Comparison of ENCODE assay signal across 1 cellular context in the genomic region with DNA sequence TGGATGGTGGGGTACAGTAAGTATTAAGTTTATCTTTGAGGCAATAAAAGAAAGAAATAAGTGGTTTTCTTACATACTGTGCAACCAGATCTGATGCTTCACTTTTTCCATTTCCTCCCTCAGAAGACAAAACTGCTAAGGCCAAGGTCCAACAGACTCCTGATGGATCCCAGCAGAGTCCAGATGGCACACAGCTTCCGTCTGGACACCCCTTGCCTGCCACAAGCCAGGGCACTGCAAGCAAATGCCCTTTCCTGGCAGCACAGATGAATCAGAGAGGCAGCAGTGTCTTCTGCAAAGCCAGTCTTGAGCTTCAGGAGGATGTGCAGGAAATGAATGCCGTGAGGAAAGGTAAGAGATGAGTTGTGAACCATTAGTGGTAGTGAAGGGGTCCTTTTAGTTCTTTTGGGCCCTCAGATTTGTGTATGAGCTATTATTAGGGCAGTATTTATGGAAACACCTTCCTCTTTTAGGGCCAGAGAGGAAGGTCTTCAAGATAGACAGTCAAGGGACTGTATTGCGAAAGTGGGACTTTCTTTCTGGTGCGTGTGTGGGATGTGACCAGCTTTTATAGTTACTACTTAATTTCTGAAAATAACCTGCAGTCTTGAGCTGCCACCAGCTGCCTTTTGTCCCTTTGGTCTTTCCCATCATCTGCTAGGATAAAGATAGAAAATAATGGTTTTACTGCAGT.
TF ChIP-seq lines count a peak whose summit lies in the region.

No MANE protein-coding gene starts in this region.

TF ChIP-seq in GM12878, 131 proteins besides CTCF, POLR2A, EP300 and RAD21:
- TF ChIP-seq RAD51 (IDR thresholded peaks at IDR 0.05) (no peak), HDGF (IDR thresholded peaks at IDR 0.05) (peak; percentile 57; the same call in 1 of the 2 replicates), SRF (IDR thresholded peaks at IDR 0.05; ENCODE audit: low read depth in 2 of 2, low read length in 2 of 2) (no peak), TBL1XR1 (IDR thresholded peaks at IDR 0.05; ENCODE audit: low read depth, low read length) (peak; percentile 42; the same call in 1 of the 2 replicates), CREB1 (IDR thresholded peaks at IDR 0.05; ENCODE audit: low read depth) (0 out of 2 replicates have a peak, but pooled peaks have one; percentile 18), RUNX3 (IDR thresholded peaks at IDR 0.05; ENCODE audit: low read length) (peak; percentile 23; the same call in 1 of the 2 replicates), RELA (IDR thresholded peaks at IDR 0.05; ENCODE audit: borderline replicate concordance, partially characterized antibody) (no peak), SMAD1 (IDR thresholded peaks at IDR 0.05; ENCODE audit: low read depth, partially characterized antibody) (no peak), MEF2B (IDR thresholded peaks at IDR 0.05; ENCODE audit: partially characterized antibody, poor library complexity, severe bottlenecking) (peak; percentile 80), ZNF217 (IDR thresholded peaks at IDR 0.05) (no peak), IKZF1 (conservative IDR thresholded peaks at IDR 0.05) (peak; percentile 51), CEBPB (IDR thresholded peaks at IDR 0.05; ENCODE audit: borderline replicate concordance in 1 of 2, low read depth in 2 of 2, low read length in 2 of 2) (peak in 1 of 2 experiments; percentile 65; a peak in 1 of 4 replicates), BCL11A (IDR thresholded peaks at IDR 0.05; ENCODE audit: low read depth, low read length) (no peak), RCOR1 (conservative IDR thresholded peaks at IDR 0.05; ENCODE audit: low read depth, low read length) (no peak), IKZF2 (IDR thresholded peaks at IDR 0.05) (peak; percentile 41 to 43; a peak in 1 of 4 replicates), TAF1 (IDR thresholded peaks at IDR 0.05; ENCODE audit: borderline replicate concordance, low read depth, low read length) (no peak), KLF5 (IDR thresholded peaks at IDR 0.05; ENCODE audit: partially characterized antibody) (no peak), FOXM1 (IDR thresholded peaks at IDR 0.05; ENCODE audit: low read depth, low read length) (peak; percentile 56; the same call in 1 of the 2 replicates), TCF12 (IDR thresholded peaks at IDR 0.05; ENCODE audit: low read depth, low read length) (0 out of 2 replicates have a peak, but pooled peaks have one; percentile 32), MEF2A (IDR thresholded peaks at IDR 0.05; ENCODE audit: insufficient read depth, low read depth, low read length) (peak; percentile 92; the same call in 1 of the 2 replicates)
- TF ChIP-seq, protein P1, sequence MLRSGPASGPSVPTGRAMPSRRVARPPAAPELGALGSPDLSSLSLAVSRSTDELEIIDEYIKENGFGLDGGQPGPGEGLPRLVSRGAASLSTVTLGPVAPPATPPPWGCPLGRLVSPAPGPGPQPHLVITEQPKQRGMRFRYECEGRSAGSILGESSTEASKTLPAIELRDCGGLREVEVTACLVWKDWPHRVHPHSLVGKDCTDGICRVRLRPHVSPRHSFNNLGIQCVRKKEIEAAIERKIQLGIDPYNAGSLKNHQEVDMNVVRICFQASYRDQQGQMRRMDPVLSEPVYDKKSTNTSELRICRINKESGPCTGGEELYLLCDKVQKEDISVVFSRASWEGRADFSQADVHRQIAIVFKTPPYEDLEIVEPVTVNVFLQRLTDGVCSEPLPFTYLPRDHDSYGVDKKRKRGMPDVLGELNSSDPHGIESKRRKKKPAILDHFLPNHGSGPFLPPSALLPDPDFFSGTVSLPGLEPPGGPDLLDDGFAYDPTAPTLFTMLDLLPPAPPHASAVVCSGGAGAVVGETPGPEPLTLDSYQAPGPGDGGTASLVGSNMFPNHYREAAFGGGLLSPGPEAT (IDR thresholded peaks at IDR 0.05; ENCODE audit: low read depth): peak; percentile 37; the same call in 1 of the 2 replicates
- TF ChIP-seq, protein P2, sequence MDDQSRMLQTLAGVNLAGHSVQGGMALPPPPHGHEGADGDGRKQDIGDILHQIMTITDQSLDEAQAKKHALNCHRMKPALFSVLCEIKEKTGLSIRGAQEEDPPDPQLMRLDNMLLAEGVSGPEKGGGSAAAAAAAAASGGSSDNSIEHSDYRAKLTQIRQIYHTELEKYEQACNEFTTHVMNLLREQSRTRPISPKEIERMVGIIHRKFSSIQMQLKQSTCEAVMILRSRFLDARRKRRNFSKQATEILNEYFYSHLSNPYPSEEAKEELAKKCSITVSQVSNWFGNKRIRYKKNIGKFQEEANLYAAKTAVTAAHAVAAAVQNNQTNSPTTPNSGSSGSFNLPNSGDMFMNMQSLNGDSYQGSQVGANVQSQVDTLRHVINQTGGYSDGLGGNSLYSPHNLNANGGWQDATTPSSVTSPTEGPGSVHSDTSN (IDR thresholded peaks at IDR 0.05; ENCODE audit: insufficient replicate concordance, low read depth, low read length): no peak
- TF ChIP-seq, protein P3, sequence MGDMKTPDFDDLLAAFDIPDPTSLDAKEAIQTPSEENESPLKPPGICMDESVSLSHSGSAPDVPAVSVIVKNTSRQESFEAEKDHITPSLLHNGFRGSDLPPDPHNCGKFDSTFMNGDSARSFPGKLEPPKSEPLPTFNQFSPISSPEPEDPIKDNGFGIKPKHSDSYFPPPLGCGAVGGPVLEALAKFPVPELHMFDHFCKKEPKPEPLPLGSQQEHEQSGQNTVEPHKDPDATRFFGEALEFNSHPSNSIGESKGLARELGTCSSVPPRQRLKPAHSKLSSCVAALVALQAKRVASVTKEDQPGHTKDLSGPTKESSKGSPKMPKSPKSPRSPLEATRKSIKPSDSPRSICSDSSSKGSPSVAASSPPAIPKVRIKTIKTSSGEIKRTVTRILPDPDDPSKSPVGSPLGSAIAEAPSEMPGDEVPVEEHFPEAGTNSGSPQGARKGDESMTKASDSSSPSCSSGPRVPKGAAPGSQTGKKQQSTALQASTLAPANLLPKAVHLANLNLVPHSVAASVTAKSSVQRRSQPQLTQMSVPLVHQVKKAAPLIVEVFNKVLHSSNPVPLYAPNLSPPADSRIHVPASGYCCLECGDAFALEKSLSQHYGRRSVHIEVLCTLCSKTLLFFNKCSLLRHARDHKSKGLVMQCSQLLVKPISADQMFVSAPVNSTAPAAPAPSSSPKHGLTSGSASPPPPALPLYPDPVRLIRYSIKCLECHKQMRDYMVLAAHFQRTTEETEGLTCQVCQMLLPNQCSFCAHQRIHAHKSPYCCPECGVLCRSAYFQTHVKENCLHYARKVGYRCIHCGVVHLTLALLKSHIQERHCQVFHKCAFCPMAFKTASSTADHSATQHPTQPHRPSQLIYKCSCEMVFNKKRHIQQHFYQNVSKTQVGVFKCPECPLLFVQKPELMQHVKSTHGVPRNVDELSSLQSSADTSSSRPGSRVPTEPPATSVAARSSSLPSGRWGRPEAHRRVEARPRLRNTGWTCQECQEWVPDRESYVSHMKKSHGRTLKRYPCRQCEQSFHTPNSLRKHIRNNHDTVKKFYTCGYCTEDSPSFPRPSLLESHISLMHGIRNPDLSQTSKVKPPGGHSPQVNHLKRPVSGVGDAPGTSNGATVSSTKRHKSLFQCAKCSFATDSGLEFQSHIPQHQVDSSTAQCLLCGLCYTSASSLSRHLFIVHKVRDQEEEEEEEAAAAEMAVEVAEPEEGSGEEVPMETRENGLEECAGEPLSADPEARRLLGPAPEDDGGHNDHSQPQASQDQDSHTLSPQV (IDR thresholded peaks at IDR 0.05): no peak
- TF ChIP-seq, protein P4, sequence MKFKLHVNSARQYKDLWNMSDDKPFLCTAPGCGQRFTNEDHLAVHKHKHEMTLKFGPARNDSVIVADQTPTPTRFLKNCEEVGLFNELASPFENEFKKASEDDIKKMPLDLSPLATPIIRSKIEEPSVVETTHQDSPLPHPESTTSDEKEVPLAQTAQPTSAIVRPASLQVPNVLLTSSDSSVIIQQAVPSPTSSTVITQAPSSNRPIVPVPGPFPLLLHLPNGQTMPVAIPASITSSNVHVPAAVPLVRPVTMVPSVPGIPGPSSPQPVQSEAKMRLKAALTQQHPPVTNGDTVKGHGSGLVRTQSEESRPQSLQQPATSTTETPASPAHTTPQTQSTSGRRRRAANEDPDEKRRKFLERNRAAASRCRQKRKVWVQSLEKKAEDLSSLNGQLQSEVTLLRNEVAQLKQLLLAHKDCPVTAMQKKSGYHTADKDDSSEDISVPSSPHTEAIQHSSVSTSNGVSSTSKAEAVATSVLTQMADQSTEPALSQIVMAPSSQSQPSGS (IDR thresholded peaks at IDR 0.05; ENCODE audit: low read length): 0 out of 2 replicates have a peak, but pooled peaks have one; percentile 1
- TF ChIP-seq, protein P5, sequence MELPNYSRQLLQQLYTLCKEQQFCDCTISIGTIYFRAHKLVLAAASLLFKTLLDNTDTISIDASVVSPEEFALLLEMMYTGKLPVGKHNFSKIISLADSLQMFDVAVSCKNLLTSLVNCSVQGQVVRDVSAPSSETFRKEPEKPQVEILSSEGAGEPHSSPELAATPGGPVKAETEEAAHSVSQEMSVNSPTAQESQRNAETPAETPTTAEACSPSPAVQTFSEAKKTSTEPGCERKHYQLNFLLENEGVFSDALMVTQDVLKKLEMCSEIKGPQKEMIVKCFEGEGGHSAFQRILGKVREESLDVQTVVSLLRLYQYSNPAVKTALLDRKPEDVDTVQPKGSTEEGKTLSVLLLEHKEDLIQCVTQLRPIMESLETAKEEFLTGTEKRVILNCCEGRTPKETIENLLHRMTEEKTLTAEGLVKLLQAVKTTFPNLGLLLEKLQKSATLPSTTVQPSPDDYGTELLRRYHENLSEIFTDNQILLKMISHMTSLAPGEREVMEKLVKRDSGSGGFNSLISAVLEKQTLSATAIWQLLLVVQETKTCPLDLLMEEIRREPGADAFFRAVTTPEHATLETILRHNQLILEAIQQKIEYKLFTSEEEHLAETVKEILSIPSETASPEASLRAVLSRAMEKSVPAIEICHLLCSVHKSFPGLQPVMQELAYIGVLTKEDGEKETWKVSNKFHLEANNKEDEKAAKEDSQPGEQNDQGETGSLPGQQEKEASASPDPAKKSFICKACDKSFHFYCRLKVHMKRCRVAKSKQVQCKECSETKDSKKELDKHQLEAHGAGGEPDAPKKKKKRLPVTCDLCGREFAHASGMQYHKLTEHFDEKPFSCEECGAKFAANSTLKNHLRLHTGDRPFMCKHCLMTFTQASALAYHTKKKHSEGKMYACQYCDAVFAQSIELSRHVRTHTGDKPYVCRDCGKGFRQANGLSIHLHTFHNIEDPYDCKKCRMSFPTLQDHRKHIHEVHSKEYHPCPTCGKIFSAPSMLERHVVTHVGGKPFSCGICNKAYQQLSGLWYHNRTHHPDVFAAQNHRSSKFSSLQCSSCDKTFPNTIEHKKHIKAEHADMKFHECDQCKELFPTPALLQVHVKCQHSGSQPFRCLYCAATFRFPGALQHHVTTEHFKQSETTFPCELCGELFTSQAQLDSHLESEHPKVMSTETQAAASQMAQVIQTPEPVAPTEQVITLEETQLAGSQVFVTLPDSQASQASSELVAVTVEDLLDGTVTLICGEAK (IDR thresholded peaks at IDR 0.05; ENCODE audit: borderline replicate concordance): no peak
TF ChIP-seq in GM12878: peak in this region for 13.
